ENCODE assay signal across 20 cellular contexts in the genomic region with DNA sequence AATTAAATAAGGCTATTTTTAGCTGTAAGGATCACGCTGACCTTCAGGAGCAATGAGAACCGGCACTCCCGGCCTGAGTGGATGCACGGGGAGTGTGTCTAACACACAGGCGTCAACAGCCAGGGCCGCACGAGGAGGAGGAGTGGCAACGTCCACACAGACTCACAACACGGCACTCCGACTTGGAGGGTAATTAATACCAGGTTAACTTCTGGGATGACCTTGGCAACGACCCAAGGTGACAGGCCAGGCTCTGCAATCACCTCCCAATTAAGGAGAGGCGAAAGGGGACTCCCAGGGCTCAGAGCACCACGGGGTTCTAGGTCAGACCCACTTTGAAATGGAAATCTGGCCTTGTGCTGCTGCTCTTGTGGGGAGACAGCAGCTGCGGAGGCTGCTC.
"Had no signal": no experiment of that assay in that cellular context is flagged by ENCODE, and none has a peak within 500 bp of the region (broad histone marks: within the 10 kb centered on the region; RNA-seq: fewer than 3 reads in every experiment).

No MANE protein-coding gene starts in this region.

- H3K27me3 Mint-ChIP-seq: activated B cell treated with CpG ODN at 0.5 μM for 24 hours; activated CD4-positive, alpha-beta memory T cell treated with anti-CD3 and anti-CD28 coated beads, Interleukin-2, amount 10 ng/mL, durations not matched to agents 7 days and 5 days; activated CD8-positive, alpha-beta memory T cell treated with anti-CD3 and anti-CD28 coated beads, Interleukin-2, amount 10 ng/mL, durations not matched to agents 7 days and 5 days; naive thymus-derived CD4-positive, alpha-beta T cell had no signal

- H3K4me1 Mint-ChIP-seq: activated CD8-positive, alpha-beta memory T cell treated with anti-CD3 and anti-CD28 coated beads, Interleukin-2, amount 10 ng/mL, durations not matched to agents 7 days and 5 days; naive thymus-derived CD4-positive, alpha-beta T cell had no signal

- H3K27ac Mint-ChIP-seq: activated B cell treated with CpG ODN at 0.5 μM for 24 hours; activated CD4-positive, alpha-beta memory T cell treated with anti-CD3 and anti-CD28 coated beads, Interleukin-2, amount 10 ng/mL, durations not matched to agents 7 days and 5 days; activated CD8-positive, alpha-beta memory T cell treated with anti-CD3 and anti-CD28 coated beads, Interleukin-2, amount 10 ng/mL, durations not matched to agents 7 days and 5 days; activated naive CD4-positive, alpha-beta T cell treated with anti-CD3 and anti-CD28 coated beads for 36 hours; T-helper 2 cell treated with Interferon-gamma antibody and Interleukin-4, amounts not matched to agents 5 μg/mL and 100 μg/mL, for 36 hours had no signal

- H3K27ac ChIP-seq: body of pancreas, epithelial cell of prostate, parathyroid adenoma, thyroid gland had no signal

- H3K4me3 ChIP-seq: body of pancreas, dorsolateral prefrontal cortex, thyroid gland had no signal

- H3K27me3 ChIP-seq: body of pancreas, dorsolateral prefrontal cortex, thyroid gland had no signal

- H3K36me3 Mint-ChIP-seq: activated CD8-positive, alpha-beta memory T cell treated with anti-CD3 and anti-CD28 coated beads, Interleukin-2, amount 10 ng/mL, durations not matched to agents 7 days and 5 days had no signal

- H3K9me3 ChIP-seq: body of pancreas, thyroid gland had no signal

- DNase-seq: activated B cell treated with CpG ODN at 0.5 μM for 24 hours; activated CD4-positive, alpha-beta memory T cell treated with anti-CD3 and anti-CD28 coated beads, Interleukin-2, amount 10 ng/mL, durations not matched to agents 7 days and 5 days; activated CD4-positive, alpha-beta T cell treated with anti-CD3 and anti-CD28 coated beads for 48 hours; activated CD8-positive, alpha-beta memory T cell treated with anti-CD3 and anti-CD28 coated beads, Interleukin-2, amount 10 ng/mL, durations not matched to agents 7 days and 5 days; activated naive CD4-positive, alpha-beta T cell treated with anti-CD3 and anti-CD28 coated beads for 36 hours; body of pancreas; caudate nucleus; dorsolateral prefrontal cortex; foreskin fibroblast; kidney; mesenchymal stem cell; naive thymus-derived CD4-positive, alpha-beta T cell; stimulated activated CD4-positive, alpha-beta T cell treated with anti-CD3 and anti-CD28 coated beads, Interleukin-12 subunit alpha, Interleukin-12 subunit beta, amount 100 ng/mL, for 4 hours; stimulated activated CD4-positive, alpha-beta T cell treated with anti-CD3 and anti-CD28 coated beads, Interleukin-1b, Interleukin-23, amount 100 ng/mL, for 48 hours; stimulated activated CD8-positive, alpha-beta memory T cell treated with anti-CD3 and anti-CD28 coated beads, Interleukin-4, amount 100 ng/mL, for 48 hours; stimulated activated naive CD4-positive, alpha-beta T cell; thyroid gland had no signal

- H3K4me3 Mint-ChIP-seq: activated B cell treated with CpG ODN at 0.5 μM for 24 hours; activated CD4-positive, alpha-beta memory T cell treated with anti-CD3 and anti-CD28 coated beads, Interleukin-2, amount 10 ng/mL, durations not matched to agents 7 days and 5 days; activated CD8-positive, alpha-beta memory T cell treated with anti-CD3 and anti-CD28 coated beads, Interleukin-2, amount 10 ng/mL, durations not matched to agents 7 days and 5 days; activated naive CD4-positive, alpha-beta T cell treated with anti-CD3 and anti-CD28 coated beads for 36 hours; naive thymus-derived CD4-positive, alpha-beta T cell; T-helper 2 cell treated with Interferon-gamma antibody and Interleukin-4, amounts not matched to agents 5 μg/mL and 100 μg/mL, for 36 hours had no signal

- H3K9me3 Mint-ChIP-seq: activated B cell treated with CpG ODN at 0.5 μM for 24 hours; activated naive CD4-positive, alpha-beta T cell treated with anti-CD3 and anti-CD28 coated beads for 36 hours; naive thymus-derived CD4-positive, alpha-beta T cell; T-helper 2 cell treated with Interferon-gamma antibody and Interleukin-4, amounts not matched to agents 5 μg/mL and 100 μg/mL, for 36 hours had no signal

- ATAC-seq: activated CD8-positive, alpha-beta memory T cell treated with anti-CD3 and anti-CD28 coated beads, Interleukin-2, amount 10 ng/mL, durations not matched to agents 7 days and 5 days; body of pancreas; naive thymus-derived CD4-positive, alpha-beta T cell had no signal

- H3K4me1 ChIP-seq: body of pancreas, parathyroid adenoma, thyroid gland had no signal
